Comparison of ENCODE assay signal across 1 cellular context in the genomic region with DNA sequence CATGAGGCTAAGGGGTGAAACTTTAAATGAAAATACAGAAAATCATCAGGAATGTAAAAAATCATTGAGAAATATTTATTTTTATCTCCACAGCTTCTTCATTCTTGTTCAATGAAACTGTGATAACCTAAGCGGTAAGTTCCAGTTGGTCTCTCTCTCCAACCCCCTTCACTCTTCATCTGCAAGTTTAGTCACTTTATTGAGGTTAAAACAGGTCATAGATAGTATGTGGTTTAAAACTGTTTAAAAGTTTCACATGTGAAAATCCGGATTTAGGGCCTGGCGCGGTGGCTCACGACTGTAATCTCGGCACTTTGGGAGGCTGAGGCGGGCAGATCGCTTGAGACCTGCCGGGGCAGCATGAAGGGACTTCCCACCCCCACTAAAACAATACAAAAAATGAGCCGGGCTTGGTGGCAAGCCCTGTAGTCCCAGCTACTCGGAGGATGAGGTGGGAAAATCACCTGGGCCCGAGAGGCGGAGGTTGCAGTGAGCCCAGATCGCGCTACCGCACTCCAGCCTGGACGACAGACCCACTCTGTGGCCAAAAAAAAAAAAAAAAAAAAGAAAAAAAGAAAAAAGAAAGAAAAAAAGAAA.
TF ChIP-seq lines count a peak whose summit lies in the region.

No MANE protein-coding gene starts in this region.

TF ChIP-seq in GM23338, 12 proteins besides CTCF, POLR2A, EP300 and RAD21 (continued from another document):
- TF ChIP-seq, protein P1, sequence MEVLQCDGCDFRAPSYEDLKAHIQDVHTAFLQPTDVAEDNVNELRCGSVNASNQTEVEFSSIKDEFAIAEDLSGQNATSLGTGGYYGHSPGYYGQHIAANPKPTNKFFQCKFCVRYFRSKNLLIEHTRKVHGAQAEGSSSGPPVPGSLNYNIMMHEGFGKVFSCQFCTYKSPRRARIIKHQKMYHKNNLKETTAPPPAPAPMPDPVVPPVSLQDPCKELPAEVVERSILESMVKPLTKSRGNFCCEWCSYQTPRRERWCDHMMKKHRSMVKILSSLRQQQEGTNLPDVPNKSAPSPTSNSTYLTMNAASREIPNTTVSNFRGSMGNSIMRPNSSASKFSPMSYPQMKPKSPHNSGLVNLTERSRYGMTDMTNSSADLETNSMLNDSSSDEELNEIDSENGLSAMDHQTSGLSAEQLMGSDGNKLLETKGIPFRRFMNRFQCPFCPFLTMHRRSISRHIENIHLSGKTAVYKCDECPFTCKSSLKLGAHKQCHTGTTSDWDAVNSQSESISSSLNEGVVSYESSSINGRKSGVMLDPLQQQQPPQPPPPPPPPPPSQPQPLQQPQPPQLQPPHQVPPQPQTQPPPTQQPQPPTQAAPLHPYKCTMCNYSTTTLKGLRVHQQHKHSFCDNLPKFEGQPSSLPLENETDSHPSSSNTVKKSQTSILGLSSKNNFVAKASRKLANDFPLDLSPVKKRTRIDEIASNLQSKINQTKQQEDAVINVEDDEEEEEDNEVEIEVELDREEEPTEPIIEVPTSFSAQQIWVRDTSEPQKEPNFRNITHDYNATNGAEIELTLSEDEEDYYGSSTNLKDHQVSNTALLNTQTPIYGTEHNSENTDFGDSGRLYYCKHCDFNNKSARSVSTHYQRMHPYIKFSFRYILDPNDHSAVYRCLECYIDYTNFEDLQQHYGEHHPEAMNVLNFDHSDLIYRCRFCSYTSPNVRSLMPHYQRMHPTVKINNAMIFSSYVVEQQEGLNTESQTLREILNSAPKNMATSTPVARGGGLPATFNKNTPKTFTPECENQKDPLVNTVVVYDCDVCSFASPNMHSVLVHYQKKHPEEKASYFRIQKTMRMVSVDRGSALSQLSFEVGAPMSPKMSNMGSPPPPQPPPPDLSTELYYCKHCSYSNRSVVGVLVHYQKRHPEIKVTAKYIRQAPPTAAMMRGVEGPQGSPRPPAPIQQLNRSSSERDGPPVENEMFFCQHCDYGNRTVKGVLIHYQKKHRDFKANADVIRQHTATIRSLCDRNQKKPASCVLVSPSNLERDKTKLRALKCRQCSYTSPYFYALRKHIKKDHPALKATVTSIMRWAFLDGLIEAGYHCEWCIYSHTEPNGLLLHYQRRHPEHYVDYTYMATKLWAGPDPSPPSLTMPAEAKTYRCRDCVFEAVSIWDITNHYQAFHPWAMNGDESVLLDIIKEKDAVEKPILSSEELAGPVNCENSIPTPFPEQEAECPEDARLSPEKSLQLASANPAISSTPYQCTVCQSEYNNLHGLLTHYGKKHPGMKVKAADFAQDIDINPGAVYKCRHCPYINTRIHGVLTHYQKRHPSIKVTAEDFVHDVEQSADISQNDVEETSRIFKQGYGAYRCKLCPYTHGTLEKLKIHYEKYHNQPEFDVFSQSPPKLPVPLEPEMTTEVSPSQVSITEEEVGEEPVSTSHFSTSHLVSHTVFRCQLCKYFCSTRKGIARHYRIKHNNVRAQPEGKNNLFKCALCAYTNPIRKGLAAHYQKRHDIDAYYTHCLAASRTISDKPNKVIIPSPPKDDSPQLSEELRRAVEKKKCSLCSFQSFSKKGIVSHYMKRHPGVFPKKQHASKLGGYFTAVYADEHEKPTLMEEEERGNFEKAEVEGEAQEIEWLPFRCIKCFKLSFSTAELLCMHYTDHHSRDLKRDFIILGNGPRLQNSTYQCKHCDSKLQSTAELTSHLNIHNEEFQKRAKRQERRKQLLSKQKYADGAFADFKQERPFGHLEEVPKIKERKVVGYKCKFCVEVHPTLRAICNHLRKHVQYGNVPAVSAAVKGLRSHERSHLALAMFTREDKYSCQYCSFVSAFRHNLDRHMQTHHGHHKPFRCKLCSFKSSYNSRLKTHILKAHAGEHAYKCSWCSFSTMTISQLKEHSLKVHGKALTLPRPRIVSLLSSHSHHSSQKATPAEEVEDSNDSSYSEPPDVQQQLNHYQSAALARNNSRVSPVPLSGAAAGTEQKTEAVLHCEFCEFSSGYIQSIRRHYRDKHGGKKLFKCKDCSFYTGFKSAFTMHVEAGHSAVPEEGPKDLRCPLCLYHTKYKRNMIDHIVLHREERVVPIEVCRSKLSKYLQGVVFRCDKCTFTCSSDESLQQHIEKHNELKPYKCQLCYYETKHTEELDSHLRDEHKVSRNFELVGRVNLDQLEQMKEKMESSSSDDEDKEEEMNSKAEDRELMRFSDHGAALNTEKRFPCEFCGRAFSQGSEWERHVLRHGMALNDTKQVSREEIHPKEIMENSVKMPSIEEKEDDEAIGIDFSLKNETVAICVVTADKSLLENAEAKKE (CRISPR knock-in tag; IDR thresholded peaks at IDR 0.05): no peak
- TF ChIP-seq EZH2phosphoT487 (IDR thresholded peaks at IDR 0.05; ENCODE audit: unreplicated experiment) (no peak), ZNF114 (CRISPR knock-in tag; IDR thresholded peaks at IDR 0.05) (no peak), ZNF331 (CRISPR knock-in tag; IDR thresholded peaks at IDR 0.05; ENCODE audit: low read depth) (no peak)
TF ChIP-seq in GM23338: peak in this region for 0.
